7 cellular contexts compared by ENCODE assay signal in genomic region chr15:67783303-67783702, GRCh38. TPM values are rescaled to one million over a fixed set of nuclear protein-coding genes. Genes with fewer than 3 reads are reported as not detected.
DNase-seq lines count a peak whose midpoint lies in the region; ATAC-seq and TF ChIP-seq lines count a peak whose summit lies in the region.

No MANE protein-coding gene starts in this region.

- H3K9me3 Mint-ChIP-seq in activated CD4-positive, alpha-beta memory T cell treated with anti-CD3 and anti-CD28 coated beads, Interleukin-2, amount 10 ng/mL, durations not matched to agents 7 days and 5 days: no peaks in the 10 kb centered on the region

- H3K9ac ChIP-seq in GM23248: no peak overlapping the region

- CTCF ChIA-PET in activated CD4-positive, alpha-beta memory T cell treated with anti-CD3 and anti-CD28 coated beads, Interleukin-2, amount 10 ng/mL, durations not matched to agents 7 days and 5 days (lab: Charles Lee): interaction anchor here (1.2 to 3.3 kb wide), 5 partner anchors 10 to 326 kb away, joined by 4 to 17 read pairs (median 5); no protein-coding TSS in a partner anchor

- no peak overlapping the region for H2AFZ ChIP-seq in GM23248

- POLR2A ChIA-PET in activated CD4-positive, alpha-beta memory T cell treated with anti-CD3 and anti-CD28 coated beads, Interleukin-2, amount 10 ng/mL, durations not matched to agents 7 days and 5 days (lab: Charles Lee): no interaction called here

- no peak overlapping the region for H3K4me3 Mint-ChIP-seq in activated CD4-positive, alpha-beta memory T cell treated with anti-CD3 and anti-CD28 coated beads, Interleukin-2, amount 10 ng/mL, durations not matched to agents 7 days and 5 days

- peak overlapping the region; percentile 40 for H3K27ac Mint-ChIP-seq in activated CD4-positive, alpha-beta memory T cell treated with anti-CD3 and anti-CD28 coated beads, Interleukin-2, amount 10 ng/mL, durations not matched to agents 7 days and 5 days

- H3K9me3 ChIP-seq in GM23248 (ENCODE audit: low read depth): no peaks in the 10 kb centered on the region
- H3K9me3 ChIP-seq in sigmoid colon: no peaks in the 10 kb centered on the region

- intact Hi-C loops in sigmoid colon (cut with DNase I): no loop called here

- no peaks in the 10 kb centered on the region for H4K20me1 ChIP-seq in GM23248 (ENCODE audit: insufficient read depth)

- H3K36me3 Mint-ChIP-seq in activated CD4-positive, alpha-beta memory T cell treated with anti-CD3 and anti-CD28 coated beads, Interleukin-2, amount 10 ng/mL, durations not matched to agents 7 days and 5 days (ENCODE audit: low read depth): peaks cover 2% of the 10 kb centered on the region

- H3K4me3 ChIP-seq in Jurkat, Clone E6-1 (ENCODE audit: low read length): peak overlapping the region; percentile 48
- H3K4me3 ChIP-seq in GM23248 (no peak overlapping the region), sigmoid colon (no peak overlapping the region)

- TF ChIP-seq EP300 in sigmoid colon (IDR thresholded peaks at IDR 0.05): no peak

- no peaks in the 10 kb centered on the region for H3K27me3 ChIP-seq in GM23248 (replicated peaks; ENCODE audit: insufficient read depth)
- no peaks in the 10 kb centered on the region for H3K27me3 ChIP-seq in sigmoid colon

- no peak for TF ChIP-seq POLR2A in sigmoid colon (IDR thresholded peaks at IDR 0.05)

- peaks cover 22% of the 10 kb centered on the region for H3K4me1 Mint-ChIP-seq in activated CD4-positive, alpha-beta memory T cell treated with anti-CD3 and anti-CD28 coated beads, Interleukin-2, amount 10 ng/mL, durations not matched to agents 7 days and 5 days

- H3K27me3 Mint-ChIP-seq in activated CD4-positive, alpha-beta memory T cell treated with anti-CD3 and anti-CD28 coated beads, Interleukin-2, amount 10 ng/mL, durations not matched to agents 7 days and 5 days: no peaks in the 10 kb centered on the region

- WGBS in GM23248 (ENCODE audit: low coverage in 1 of 2, low lambda C conversion rate in 2 of 2, missing lambda C conversion rate in 2 of 2), 2 experiments: 82 to 85% methylated on average over 7 of the region's 7 CpGs
- 50 to 87% methylated on average over 7 of the region's 7 CpGs for WGBS in sigmoid colon, 2 donors

- peak; percentile 55 for ATAC-seq in GM21381 (IDR thresholded peaks at IDR 0.05; ENCODE audit: unreplicated experiment)

- no peak for TF ChIP-seq CTCF in sigmoid colon (IDR thresholded peaks at IDR 0.05)

- H3K4me1 ChIP-seq in GM23248 (ENCODE audit: insufficient read depth): no peaks in the 10 kb centered on the region
- H3K4me1 ChIP-seq in sigmoid colon: no peaks in the 10 kb centered on the region

- H3F3A ChIP-seq in GM23248 (ENCODE audit: insufficient read depth): no peaks in the 10 kb centered on the region

- H3K27ac ChIP-seq in GM23248: no peak overlapping the region
- H3K27ac ChIP-seq in sigmoid colon: no peak overlapping the region

- DNase-seq in Jurkat, Clone E6-1 (ENCODE audit: low read depth, low spot score): peak; percentile 99
- DNase-seq in activated CD4-positive, alpha-beta memory T cell treated with anti-CD3 and anti-CD28 coated beads, Interleukin-2, amount 10 ng/mL, durations not matched to agents 7 days and 5 days: peak; percentile 42
- DNase-seq in stimulated activated CD4-positive, alpha-beta T cell treated with anti-CD3 and anti-CD28 coated beads, Interleukin-2, amount 100 ng/mL, for 24 hours: peak; percentile 13 to 32
- DNase-seq in GM23248: no peak
- DNase-seq in COR-L47 (lab: John Stamatoyannopoulos, UW): no peak
- no peak for DNase-seq in sigmoid colon

- H3K79me2 ChIP-seq in GM23248 (ENCODE audit: insufficient read depth): no peaks in the 10 kb centered on the region

- in situ Hi-C loops in GM23248 (cut with MboI): no loop called here

- H3K4me2 ChIP-seq in GM23248 (ENCODE audit: unreplicated experiment): no peak overlapping the region

- H3K36me3 ChIP-seq in GM23248 (ENCODE audit: low read depth) (no peaks in the 10 kb centered on the region), sigmoid colon (peaks cover 0 to 4% (median 0%) of the 10 kb centered on the region in 4 donors)

- no peaks in the 10 kb centered on the region for H3K9me2 ChIP-seq in GM23248 (ENCODE audit: insufficient read depth)

RNA-seq across cellular contexts. Expression of gene SKOR1, which starts 42.0 kb away (rescaled TPM):
- not detected for polyA plus RNA-seq in Jurkat, Clone E6-1 (2012; ENCODE audit: insufficient read depth, insufficient read length)
- total RNA-seq in activated CD4-positive, alpha-beta memory T cell treated with anti-CD3 and anti-CD28 coated beads, Interleukin-2, amount 10 ng/mL, durations not matched to agents 7 days and 5 days: under 1 TPM; 0.23 to 0.25 TPM
- total RNA-seq in GM23248 (2014; rRNA removed; shearing (Covaris generic)): 0.11 TPM in 1 of 2 replicates, not detected in the other
- polyA plus RNA-seq in GM23248 (2016; fragmentation: Nextera tagmentation; extraction: Ambion mirVana) (not detected in 2 replicates), sigmoid colon (under 1 TPM in 1 of 3 donors, not detected in 2; 0.25 TPM)
- total RNA-seq in sigmoid colon: 1 to 10 TPM in 2 of 4 donors, under 1 TPM in 1, not detected in 1; 0.99 to 1.6 (median 1.1) TPM

RNA-seq across cellular contexts. Expression of gene RNU6-1, which starts 56.5 kb away (rescaled TPM):
- not detected for polyA plus RNA-seq in Jurkat, Clone E6-1 (2012; ENCODE audit: insufficient read depth, insufficient read length)
- not detected for total RNA-seq in activated CD4-positive, alpha-beta memory T cell treated with anti-CD3 and anti-CD28 coated beads, Interleukin-2, amount 10 ng/mL, durations not matched to agents 7 days and 5 days
- total RNA-seq in GM23248 (2014; rRNA removed; shearing (Covaris generic)): not detected in 2 replicates
- not detected in 2 replicates for polyA plus RNA-seq in GM23248 (2016; fragmentation: Nextera tagmentation; extraction: Ambion mirVana)
- total RNA-seq in sigmoid colon: not detected
- polyA plus RNA-seq in sigmoid colon: not detected

Comparison
In these comparisons a context has a peak if more than half of its experiments do, and no peak if none do; other contexts are left out.
1. DNase-seq: peak in Jurkat, Clone E6-1 (single experiment), activated CD4-positive, alpha-beta memory T cell treated with anti-CD3 and anti-CD28 coated beads, Interleukin-2, amount 10 ng/mL, durations not matched to agents 7 days and 5 days (single experiment) and stimulated activated CD4-positive, alpha-beta T cell treated with anti-CD3 and anti-CD28 coated beads, Interleukin-2, amount 100 ng/mL, for 24 hours (2 of 2); none in GM23248 (single experiment), COR-L47 (single experiment) and sigmoid colon (single experiment).